In the genomic region with DNA sequence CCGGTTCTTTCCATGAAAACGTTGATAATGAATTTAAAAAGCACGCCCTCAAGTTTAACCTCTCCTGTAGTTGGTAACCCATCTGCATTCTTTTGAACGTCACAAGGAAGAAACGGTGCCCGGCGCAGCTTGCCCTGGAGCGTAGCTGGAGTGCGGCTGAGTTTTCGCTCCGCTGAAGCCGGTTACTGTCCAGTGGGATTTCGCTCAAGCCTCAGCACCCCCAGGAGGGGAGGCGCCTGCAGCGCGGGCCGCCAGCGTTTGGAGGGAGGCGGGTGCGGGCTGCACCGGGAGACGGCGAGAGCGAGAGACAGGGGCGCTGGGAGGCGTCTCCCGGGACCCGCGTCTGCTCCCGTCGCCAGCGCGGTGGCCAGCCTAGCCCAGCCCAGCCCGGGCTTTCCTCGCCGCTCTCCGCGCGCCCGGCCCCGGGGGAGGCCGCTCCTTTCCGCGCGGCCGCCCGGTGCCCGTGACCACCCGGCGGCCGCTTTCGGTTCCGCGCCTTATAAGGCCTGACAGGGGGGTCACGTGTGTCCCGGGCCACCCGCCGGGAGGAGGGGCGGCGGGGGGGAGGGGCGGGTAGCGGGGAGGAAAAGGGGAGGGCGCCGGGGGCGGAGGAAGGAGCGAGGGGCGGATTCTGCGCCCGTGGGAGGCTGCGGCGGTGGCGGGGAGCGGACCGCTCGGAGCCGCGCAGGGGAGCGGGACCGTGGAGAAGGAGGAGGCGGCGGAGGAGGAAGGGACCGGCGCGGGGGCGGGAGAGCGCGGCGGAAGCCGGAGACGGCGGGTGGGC, we compare ENCODE assay signal across 8 cellular contexts. TPM values are rescaled to one million over a fixed set of nuclear protein-coding genes. Genes with fewer than 3 reads are reported as not detected.
A peak's percentile ranks its signal among the peaks of the same experiment; 100 is the strongest.
DNase-seq lines count a peak whose midpoint lies in the region; ATAC-seq and TF ChIP-seq lines count a peak whose summit lies in the region.

No MANE protein-coding gene starts in this region.

- H3K4me1 ChIP-seq in MM.1S (ENCODE audit: low read length), result no peaks in the 10 kb centered on the region
- no peaks in the 10 kb centered on the region for H3K4me1 ChIP-seq in psoas muscle
- no peaks in the 10 kb centered on the region for H3K4me1 ChIP-seq in urinary bladder (ENCODE audit: insufficient read depth)

- no peaks in the 10 kb centered on the region for H3K36me3 ChIP-seq in MM.1S (replicated peaks; ENCODE audit: insufficient read depth, low read length)
- no peaks in the 10 kb centered on the region for H3K36me3 ChIP-seq in psoas muscle (ENCODE audit: insufficient read depth in 1 of 2, low read depth in 1 of 2)
- no peaks in the 10 kb centered on the region for H3K36me3 ChIP-seq in urinary bladder (ENCODE audit: insufficient read depth)

- peak overlapping the region; percentile 57; the same call in 1 of the 2 replicates for H3K27ac ChIP-seq in MM.1S (ENCODE audit: low read length)
- peak overlapping the region; percentile 97 for H3K27ac ChIP-seq in psoas muscle
- peak overlapping the region; percentile 94 for H3K27ac ChIP-seq in urinary bladder (ENCODE audit: low read depth)

- DNase-seq in GM10248 (ENCODE audit: extremely low spot score), result peak; percentile 97
- peak; percentile 86 for DNase-seq in HCEC 1CT
- DNase-seq in MM.1S, result peak; percentile 67
- DNase-seq in SW480 (ENCODE audit: low spot score), result peak; percentile 80
- peak; percentile 88 for DNase-seq in amniotic epithelial cell (ENCODE audit: low read depth)
- peak; percentile 96 for DNase-seq in left ventricle myocardium superior
- DNase-seq in psoas muscle, result peak; percentile 94 to 96

- POLR2A ChIA-PET in GM10248 (lab: Yijun Ruan, JAX), result no interaction called here

- WGBS in psoas muscle, 3 donors, result 0 to 1% (median 1%) methylated on average over 31 to 89 of the region's 91 CpGs
- under 1% methylated on average over 90 of the region's 91 CpGs for WGBS in urinary bladder

- no peak for TF ChIP-seq CTCF in GM10248 (IDR thresholded peaks at IDR 0.05; ENCODE audit: control extremely low read depth, extremely low read depth, low read depth, missing control alignments)
- TF ChIP-seq CTCF in MM.1S (IDR thresholded peaks at IDR 0.05; ENCODE audit: low read length), result no peak
- no peak for TF ChIP-seq CTCF in psoas muscle (IDR thresholded peaks at IDR 0.05)

- no peaks in the 10 kb centered on the region for H3K9me2 ChIP-seq in MM.1S (replicated peaks; ENCODE audit: insufficient read depth, low read length)

- H3K79me2 ChIP-seq in MM.1S (ENCODE audit: low read length), result peaks cover 4% of the 10 kb centered on the region; the same call in 1 of the 2 replicates

- H3K4me2 ChIP-seq in MM.1S (ENCODE audit: low read depth, low read length), result peak overlapping the region; percentile 83; the same call in 1 of the 2 replicates

- H3K9me3 ChIP-seq in MM.1S (replicated peaks; ENCODE audit: insufficient read depth, low read length), result no peaks in the 10 kb centered on the region
- no peaks in the 10 kb centered on the region for H3K9me3 ChIP-seq in psoas muscle

- ATAC-seq in left ventricle myocardium superior, result peak; percentile 95
- ATAC-seq in psoas muscle, result peak; percentile 95 to 96 (median 96)

- CTCF ChIA-PET in GM10248 (lab: Yijun Ruan, JAX), result no interaction called here

- intact Hi-C loops in left ventricle myocardium superior (cut with micrococcal nuclease), result no loop called here
- intact Hi-C loops in psoas muscle (cut with DNase I), result loop anchor here (5.0 to 10.0 kb wide), 5 partner anchors 72 to 375 kb away; partner anchors contain the start of gene VWA8 (in 1 of the 2)

- H3K27me3 ChIP-seq in MM.1S (replicated peaks; ENCODE audit: insufficient read depth, low read length) (no peaks in the 10 kb centered on the region), psoas muscle (ENCODE audit: insufficient read depth in 3 of 3, low read length in 2 of 3) (no peaks in the 10 kb centered on the region)

- peak overlapping the region; percentile 73 for H3K4me3 ChIP-seq in MM.1S (ENCODE audit: low read length)
- peak overlapping the region; percentile 81 for H3K4me3 ChIP-seq in psoas muscle
- peak overlapping the region; percentile 94 for H3K4me3 ChIP-seq in urinary bladder (ENCODE audit: low read depth, low read length)

- peak overlapping the region; percentile 65 for H2AFZ ChIP-seq in MM.1S (ENCODE audit: low read length)

- no peaks in the 10 kb centered on the region for H4K20me1 ChIP-seq in MM.1S (ENCODE audit: insufficient read depth, low read length)

- H3F3A ChIP-seq in MM.1S (ENCODE audit: insufficient read depth, low read length), result peaks cover 6% of the 10 kb centered on the region; the same call in 1 of the 2 replicates

- H3K9ac ChIP-seq in MM.1S (ENCODE audit: low read length), result peak overlapping the region; percentile 72

RNA-seq across cellular contexts. Expression of gene DGKH, which starts 8.3 kb away (rescaled TPM):
- total RNA-seq in left ventricle myocardium superior (5.2 TPM), psoas muscle (1 to 10 TPM; 2.1 to 4.6 (median 3.9) TPM), urinary bladder (36.4 TPM)
- polyA plus RNA-seq in psoas muscle (under 1 TPM; 0.42 to 0.63 (median 0.51) TPM), urinary bladder (3.4 TPM)

Comparison
In these comparisons a context has a peak if more than half of its experiments do, and no peak if none do; other contexts are left out.
1. Peak in every context shown above with its lines: DNase-seq, ATAC-seq, H3K4me3 ChIP-seq and H3K27ac ChIP-seq.